7 cellular contexts compared by ENCODE assay signal in genomic region chr10:116115797-116116196, GRCh38.
"Had no signal": no experiment of that assay in that cellular context is flagged by ENCODE, and none has a peak within 500 bp of the region (broad histone marks: within the 10 kb centered on the region; RNA-seq: fewer than 3 reads in every experiment).

No MANE protein-coding gene starts in this region.

- ATAC-seq: HCT116, K562 had no signal

- DNase-seq: HFFc6, IMR-90, KG1 had no signal

- H2AFZ ChIP-seq: GM23338 had no signal

- H3K36me3 ChIP-seq: HAP-1 had no signal

- H3K4me3 ChIP-seq: GM23338, HAP-1, K562 had no signal

- H3K4me3 Mint-ChIP-seq: GM23338, HFFc6 had no signal

- H3K4me1 ChIP-seq: HAP-1 had no signal

- H3K9me3 Mint-ChIP-seq: HFFc6 had no signal

- H3K27ac Mint-ChIP-seq: GM23338, HFFc6 had no signal

- H3K9me3 ChIP-seq: HAP-1 had no signal
